ENCODE assay signal across 31 cellular contexts in the genomic region with DNA sequence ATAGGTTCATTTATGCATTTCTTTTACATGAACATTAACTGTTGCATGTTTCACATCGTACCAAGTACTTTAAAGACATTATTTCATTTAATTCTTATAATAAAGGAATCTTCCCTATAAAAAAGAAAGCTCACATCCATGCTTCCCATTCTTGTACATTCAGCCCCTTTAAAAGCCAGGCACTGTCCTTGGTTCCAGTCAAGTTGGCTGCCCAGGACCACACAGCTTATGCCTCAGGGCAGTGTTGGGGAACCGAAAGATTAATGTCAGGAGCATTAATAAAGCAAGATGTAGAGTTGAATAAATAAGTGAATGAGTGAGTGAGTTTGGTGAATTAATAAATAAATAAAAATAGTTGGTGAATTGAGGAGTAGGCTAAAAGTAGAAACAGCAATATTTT.
"Had no signal": no experiment of that assay in that cellular context is flagged by ENCODE, and none has a peak within 500 bp of the region (broad histone marks: within the 10 kb centered on the region; RNA-seq: fewer than 3 reads in every experiment).

No MANE protein-coding gene starts in this region.

- H3K9me3 ChIP-seq: ovary, psoas muscle, right lobe of liver, sigmoid colon, suprapubic skin, testis, tibial artery, transverse colon, upper lobe of right lung, uterus had no signal

- H3K4me3 Mint-ChIP-seq: natural killer cell; nephron; stimulated activated memory B cell treated with anti-CD40 and anti-IgM and Interleukin-4, amounts not matched to agents 10 μg/mL and 1 μg/mL and 100 μg/mL, for 72 hours; stimulated activated naive CD8-positive, alpha-beta T cell treated with anti-CD3 and anti-CD28 coated beads, Interleukin-15, amount 100 ng/mL, for 72 hours; type B pancreatic cell had no signal

- H3K4me1 Mint-ChIP-seq: natural killer cell; nephron; stimulated activated memory B cell treated with anti-CD40 and anti-IgM and Interleukin-4, amounts not matched to agents 10 μg/mL and 1 μg/mL and 100 μg/mL, for 72 hours; stimulated activated naive CD8-positive, alpha-beta T cell treated with anti-CD3 and anti-CD28 coated beads, Interleukin-15, amount 100 ng/mL, for 72 hours had no signal

- H3K4me1 ChIP-seq: parathyroid adenoma, psoas muscle, right lobe of liver, sigmoid colon, spleen, suprapubic skin, testis, tibial artery, transverse colon, upper lobe of right lung, uterus had no signal

- H2AFZ ChIP-seq: neural progenitor cell, parathyroid adenoma had no signal

- H3K27me3 ChIP-seq: neural progenitor cell, ovary, right lobe of liver, sigmoid colon, spleen, suprapubic skin, testis, tibial artery, upper lobe of right lung, uterus had no signal

- H3K36me3 Mint-ChIP-seq: natural killer cell, type B pancreatic cell had no signal

- H3K9me3 Mint-ChIP-seq: nephron, neural progenitor cell, type B pancreatic cell had no signal

- H3K27me3 Mint-ChIP-seq: type B pancreatic cell had no signal

- DNase-seq: natural killer cell; occipital lobe; ovary; posterior cingulate gyrus; psoas muscle; right cardiac atrium; right lobe of liver; sigmoid colon; spleen; stimulated activated CD4-positive, alpha-beta T cell treated with anti-CD3 and anti-CD28 coated beads, Interleukin-12 subunit alpha, Interleukin-12 subunit beta, amount 100 ng/mL, for 4 hours; stimulated activated CD4-positive, alpha-beta T cell treated with anti-CD3 and anti-CD28 coated beads, Interleukin-1b, Interleukin-23, amount 100 ng/mL, for 48 hours; stimulated activated CD4-positive, alpha-beta T cell treated with anti-CD3 and anti-CD28 coated beads, Interleukin-4, amount 100 ng/mL, for 1 hour; stimulated activated CD4-positive, alpha-beta T cell treated with anti-CD3 and anti-CD28 coated beads, Interleukin-4, amount 100 ng/mL, for 4 hours; stimulated activated CD8-positive, alpha-beta memory T cell treated with anti-CD3 and anti-CD28 coated beads, Interleukin-4, amount 100 ng/mL, for 48 hours; stimulated activated naive CD4-positive, alpha-beta T cell; stimulated activated naive CD8-positive, alpha-beta T cell treated with anti-CD3 and anti-CD28 coated beads, Interleukin-15, amount 100 ng/mL, for 72 hours; stimulated activated naive CD8-positive, alpha-beta T cell treated with anti-CD3 and anti-CD28 coated beads, Interleukin-15, Interleukin-2, amounts not matched to agents 100 U/mL and 50 U/mL, for 24 hours; substantia nigra; testis; tibial artery; transverse colon; upper lobe of right lung; uterus had no signal

- H3K36me3 ChIP-seq: neural progenitor cell, ovary, right lobe of liver, sigmoid colon, spleen, suprapubic skin, tibial artery, transverse colon, upper lobe of right lung, uterus had no signal

- H3K9ac ChIP-seq: neural progenitor cell, parathyroid adenoma had no signal

- H3K79me2 ChIP-seq: parathyroid adenoma had no signal

- H3K27ac Mint-ChIP-seq: natural killer cell; nephron; progenitor cell of endocrine pancreas; stimulated activated memory B cell treated with anti-CD40 and anti-IgM and Interleukin-4, amounts not matched to agents 10 μg/mL and 1 μg/mL and 100 μg/mL, for 72 hours; stimulated activated naive CD8-positive, alpha-beta T cell treated with anti-CD3 and anti-CD28 coated beads, Interleukin-15, amount 100 ng/mL, for 72 hours; type B pancreatic cell had no signal

- H3K27ac ChIP-seq: neural progenitor cell, ovary, parathyroid adenoma, psoas muscle, right lobe of liver, sigmoid colon, spleen, suprapubic skin, testis, tibial artery, transverse colon, upper lobe of right lung, uterus had no signal

- H3K4me2 ChIP-seq: smooth muscle cell had no signal

- H3K4me3 ChIP-seq: neural progenitor cell, ovary, psoas muscle, right lobe of liver, sigmoid colon, smooth muscle cell, spleen, suprapubic skin, testis, tibial artery, transverse colon, upper lobe of right lung, uterus had no signal
